ENCODE assay signal across 7 cellular contexts in genomic region chr7:43673243-43673976, GRCh38. TPM values are rescaled to one million over a fixed set of nuclear protein-coding genes. Genes with fewer than 3 reads are reported as not detected.
DNase-seq lines count a peak whose midpoint lies in the region; ATAC-seq and TF ChIP-seq lines count a peak whose summit lies in the region.
"Not testable (repeated sequence)": the region's sequence is repeated elsewhere in the genome, so short reads cannot be mapped to it uniquely, and the experiment has no call there.

No MANE protein-coding gene starts in this region.

- ATAC-seq in activated B cell treated with CpG ODN at 0.5 μM for 24 hours (ENCODE audit: low read depth); body of pancreas: not testable (repeated sequence)

- H3K27ac Mint-ChIP-seq in Calu3 (ENCODE audit: unreplicated experiment) (peak overlapping the region; percentile 98), HFFc6 (peak overlapping the region; percentile 75), activated B cell treated with CpG ODN at 0.5 μM for 24 hours (peak overlapping the region; percentile 32)

- H3K9me3 ChIP-seq in body of pancreas = not testable (repeated sequence)

- not testable (repeated sequence) for H3K4me3 Mint-ChIP-seq in Calu3 (ENCODE audit: low read depth, unreplicated experiment); HFFc6; activated B cell treated with CpG ODN at 0.5 μM for 24 hours

- H3K9me3 Mint-ChIP-seq in Calu3 (ENCODE audit: low read depth, unreplicated experiment) (peaks cover 14% of the 10 kb centered on the region), HFFc6 (peaks cover 20% of the 10 kb centered on the region), activated B cell treated with CpG ODN at 0.5 μM for 24 hours (peaks cover 36% of the 10 kb centered on the region)

- BruUV-seq in Calu3 (replicated peaks; lab: Mats Ljungman, UMichigan) = not testable (repeated sequence)

- peaks cover 34% of the 10 kb centered on the region for H3K36me3 Mint-ChIP-seq in Calu3 (ENCODE audit: insufficient read depth, unreplicated experiment)
- H3K36me3 Mint-ChIP-seq in HFFc6 (ENCODE audit: low read depth) = peaks cover 51% of the 10 kb centered on the region
- H3K36me3 Mint-ChIP-seq in activated B cell treated with CpG ODN at 0.5 μM for 24 hours (ENCODE audit: low read depth) = peaks cover 52% of the 10 kb centered on the region

- not testable (repeated sequence) for TF ChIP-seq POLR2A in body of pancreas (IDR thresholded peaks at IDR 0.05)

- not testable (repeated sequence) for H3K4me3 ChIP-seq in body of pancreas; fibroblast of villous mesenchyme (ENCODE audit: low read depth, low read length)

- not testable (repeated sequence) for H3K27me3 Mint-ChIP-seq in Calu3 (ENCODE audit: unreplicated experiment); HFFc6 (ENCODE audit: insufficient read depth); activated B cell treated with CpG ODN at 0.5 μM for 24 hours

- H3K27ac ChIP-seq in body of pancreas = peak overlapping the region in 3 of 4 donors; percentile 72 to 78 (median 75)

- not testable (repeated sequence) for DNase-seq in Calu3, activated B cell treated with CpG ODN at 0.5 μM for 24 hours, body of pancreas
- DNase-seq in HFFc6 (peak; percentile 52), NCI-H526 treated with DMSO at 0.1 percent for 48 hours (lab: John Stamatoyannopoulos, UW) (peak; percentile 20), fibroblast of villous mesenchyme (ENCODE audit: low read depth) (peak; percentile 51), non-pigmented ciliary epithelial cell (ENCODE audit: low read depth) (peak; percentile 26)

- peaks cover 36% of the 10 kb centered on the region for H3K4me1 ChIP-seq in body of pancreas

- CTCF ChIA-PET in Calu3 (lab: Charles Lee) = interaction anchor here (0.8 to 2.3 kb wide), 3 partner anchors 24 to 91 kb away, joined by 3 to 7 read pairs (median 4); partner anchors contain the start of gene STK17A
- CTCF ChIA-PET in activated B cell treated with CpG ODN at 0.5 μM for 24 hours (lab: Charles Lee) = interaction anchor here (1.3 to 1.7 kb wide), 3 partner anchors 27 to 91 kb away, joined by 5 to 7 read pairs (median 7); partner anchors contain the start of gene STK17A

- intact Hi-C loops in Calu3 (cut with micrococcal nuclease; ENCODE audit: unreplicated experiment); body of pancreas (cut with DNase I): not testable (repeated sequence)
- intact Hi-C loops in activated B cell treated with CpG ODN at 0.5 μM for 24 hours (cut with micrococcal nuclease) = loop anchor here (1.0 kb wide), 2 partner anchors 12 to 23 kb away; no protein-coding TSS in a partner anchor

- POLR2A ChIA-PET in activated B cell treated with CpG ODN at 0.5 μM for 24 hours (lab: Charles Lee) = interaction anchor here (0.8 to 1.9 kb wide), 5 partner anchors 22 to 91 kb away, joined by 3 to 6 read pairs (median 3); partner anchors contain the start of gene STK17A

- not testable (repeated sequence) for TF ChIP-seq CTCF in Calu3 (IDR thresholded peaks at IDR 0.05; ENCODE audit: unreplicated experiment); HFFc6 (IDR thresholded peaks at IDR 0.05); activated B cell treated with CpG ODN at 0.5 μM for 24 hours (IDR thresholded peaks at IDR 0.05); body of pancreas (IDR thresholded peaks at IDR 0.05); fibroblast of villous mesenchyme (IDR thresholded peaks at IDR 0.05; ENCODE audit: insufficient read depth, low read depth, low read length)

- H3K27me3 ChIP-seq in body of pancreas = not testable (repeated sequence)

- WGBS in body of pancreas, 2 donors = 83 to 88% methylated on average over 5 of the region's 5 CpGs

- not testable (repeated sequence) for H3K36me3 ChIP-seq in body of pancreas (replicated peaks in 1 of 2; ENCODE audit: insufficient read depth in 1 of 2, low read depth in 2 of 2)

- H3K4me1 Mint-ChIP-seq in Calu3 (ENCODE audit: low read depth, unreplicated experiment) (peaks cover 51% of the 10 kb centered on the region), HFFc6 (ENCODE audit: low read depth) (peaks cover 61% of the 10 kb centered on the region), activated B cell treated with CpG ODN at 0.5 μM for 24 hours (peaks cover 72% of the 10 kb centered on the region)

RNA-seq across cellular contexts. Expression of gene COA1, which starts 55.9 kb away (rescaled TPM):
- total RNA-seq in Calu3 (2022) (101 and 109 TPM in 2 replicates), activated B cell treated with CpG ODN at 0.5 μM for 24 hours (49.2 and 56.9 TPM in 2 replicates), body of pancreas (10 to 100 TPM; 36.8 to 52.4 TPM), fibroblast of villous mesenchyme (37.7 and 41.5 TPM in 2 replicates)
- total RNA-seq in HFFc6 (2021; fragmentation: NEBNext Ultra II Directional; extraction: Animal tissue kit (Norgen Biotek cat#: 25700)) = 10 to 100 TPM; 52.5 to 61.5 (median 57.3) TPM

Comparison
In these comparisons a context has a peak if more than half of its experiments do, and no peak if none do; other contexts are left out.
1. H3K27ac Mint-ChIP-seq: peak in every context shown above with its lines; median percentile 98 in Calu3; 75 in HFFc6; 32 in activated B cell treated with CpG ODN at 0.5 μM for 24 hours.